Comparison of ENCODE assay signal across 8 cellular contexts in genomic region chr4:88706574-88706973, GRCh38. TPM values are rescaled to one million over a fixed set of nuclear protein-coding genes. Genes with fewer than 3 reads are reported as not detected.
DNase-seq lines count a peak whose midpoint lies in the region; ATAC-seq and TF ChIP-seq lines count a peak whose summit lies in the region.

No MANE protein-coding gene starts in this region.

- 83 to 89% methylated on average over 4 to 9 of the region's 9 CpGs for WGBS in endodermal cell (ENCODE audit: insufficient coverage in 1 of 2, insufficient read length in 1 of 2), 2 experiments

- H3K27ac ChIP-seq in endodermal cell (ENCODE audit: low read depth, low read length), result no peak overlapping the region

- H3K4me3 Mint-ChIP-seq in endodermal cell (no peak overlapping the region), nephron (no peak overlapping the region)

- TF ChIP-seq CTCF in endodermal cell (conservative IDR thresholded peaks at IDR 0.05) (peak; percentile 69), nephron (IDR thresholded peaks at IDR 0.05; ENCODE audit: unreplicated experiment in 3 of 3) (peak; percentile 53 to 62 (median 58))

- ATAC-seq in HG02973 (IDR thresholded peaks at IDR 0.05; ENCODE audit: unreplicated experiment) (no peak), GM18861 (IDR thresholded peaks at IDR 0.05; ENCODE audit: unreplicated experiment) (no peak)

- no peak overlapping the region for H3K4me3 ChIP-seq in endodermal cell (ENCODE audit: low read length)

- no peaks in the 10 kb centered on the region for H3K4me1 ChIP-seq in endodermal cell (ENCODE audit: control insufficient read depth, insufficient read depth, low read length)

- H3K27me3 Mint-ChIP-seq in endodermal cell (ENCODE audit: insufficient read depth) (no peaks in the 10 kb centered on the region), nephron (ENCODE audit: low read depth) (no peaks in the 10 kb centered on the region)

- H3K36me3 Mint-ChIP-seq in endodermal cell (ENCODE audit: low read depth) (peaks cover 3% of the 10 kb centered on the region), nephron (ENCODE audit: low read depth) (peaks cover 19% of the 10 kb centered on the region)

- peak; percentile 91 for DNase-seq in G401 (ENCODE audit: low spot score)
- DNase-seq in NCI-H510A treated with DMSO at 0.1 percent for 48 hours (lab: John Stamatoyannopoulos, UW), result peak; percentile 82
- peak; percentile 62 for DNase-seq in endodermal cell
- no peak for DNase-seq in NOMO-1 treated with dmso at 0.1 percent for 144 hours (lab: John Stamatoyannopoulos, UW; ENCODE audit: unreplicated experiment)
- DNase-seq in stimulated activated naive CD4-positive, alpha-beta T cell (lab: John Stamatoyannopoulos, UW), result no peak

- no peaks in the 10 kb centered on the region for H3K4me1 Mint-ChIP-seq in endodermal cell
- H3K4me1 Mint-ChIP-seq in nephron, result no peaks in the 10 kb centered on the region

- no peak overlapping the region for H3K9ac ChIP-seq in endodermal cell (ENCODE audit: extremely low read depth, low read length, poor library complexity, severe bottlenecking)

- H3K36me3 ChIP-seq in endodermal cell (ENCODE audit: control insufficient read depth, insufficient read depth, low read length), result no peaks in the 10 kb centered on the region

- no peaks in the 10 kb centered on the region for H3K27me3 ChIP-seq in endodermal cell (ENCODE audit: control insufficient read depth, insufficient read depth, low read length, poor library complexity, severe bottlenecking)

- H3K27ac Mint-ChIP-seq in endodermal cell (peak overlapping the region; percentile 39), nephron (peak overlapping the region in 1 of 3 experiments; percentile 10)

- no peaks in the 10 kb centered on the region for H3K9me3 ChIP-seq in endodermal cell (ENCODE audit: control insufficient read depth, low read length)

- in situ Hi-C loops in G401 (cut with HindIII; ENCODE audit: low sequenced_read_pairs), result no loop called here

- no peaks in the 10 kb centered on the region for H3K9me3 Mint-ChIP-seq in endodermal cell
- H3K9me3 Mint-ChIP-seq in nephron, result no peaks in the 10 kb centered on the region

RNA-seq across cellular contexts. Expression of gene NAP1L5, which starts 8.9 kb away (rescaled TPM):
- total RNA-seq in G401 (2014; rRNA removed; shearing (Covaris generic)), result 5.4 and 6.3 TPM in 2 replicates
- 1 to 10 TPM; 1.2 to 1.5 TPM for total RNA-seq in endodermal cell
- polyA plus RNA-seq in endodermal cell (2013, experiment 1 of 2), result 9.2 TPM
- polyA plus RNA-seq in endodermal cell (2013, experiment 2 of 2), result 8.8 TPM

Comparison
In these comparisons a context has a peak if more than half of its experiments do, and no peak if none do; other contexts are left out.
1. DNase-seq: peak in G401 (single experiment), NCI-H510A treated with DMSO at 0.1 percent for 48 hours (single experiment) and endodermal cell (single experiment); none in NOMO-1 treated with dmso at 0.1 percent for 144 hours (single experiment) and stimulated activated naive CD4-positive, alpha-beta T cell (0 of 6).